ENCODE assay signal across 1 cellular context in the genomic region with DNA sequence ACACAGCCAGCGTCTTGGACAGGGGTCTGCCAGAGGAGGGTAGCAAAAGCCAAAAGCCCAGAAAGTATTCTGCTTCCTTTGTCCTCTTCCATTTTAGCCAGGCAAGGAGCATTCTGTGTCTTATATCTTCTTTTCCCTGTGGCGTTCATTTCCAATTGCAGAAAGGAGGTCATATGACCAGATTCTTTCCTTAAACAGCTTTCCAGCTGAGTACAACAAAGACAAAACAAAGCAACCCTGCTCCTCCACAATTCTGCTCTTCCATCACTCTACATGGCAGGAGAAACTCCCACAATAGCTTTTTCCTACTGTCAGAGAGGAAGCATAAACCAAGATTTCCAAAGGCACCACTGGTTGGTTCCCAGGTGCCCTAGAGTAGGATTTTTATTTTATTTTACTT.
TF ChIP-seq lines count a peak whose summit lies in the region.

No MANE protein-coding gene starts in this region.

TF ChIP-seq in A549, 52 proteins besides CTCF, POLR2A, EP300 and RAD21 (continued from another document):
- TF ChIP-seq, protein P1, sequence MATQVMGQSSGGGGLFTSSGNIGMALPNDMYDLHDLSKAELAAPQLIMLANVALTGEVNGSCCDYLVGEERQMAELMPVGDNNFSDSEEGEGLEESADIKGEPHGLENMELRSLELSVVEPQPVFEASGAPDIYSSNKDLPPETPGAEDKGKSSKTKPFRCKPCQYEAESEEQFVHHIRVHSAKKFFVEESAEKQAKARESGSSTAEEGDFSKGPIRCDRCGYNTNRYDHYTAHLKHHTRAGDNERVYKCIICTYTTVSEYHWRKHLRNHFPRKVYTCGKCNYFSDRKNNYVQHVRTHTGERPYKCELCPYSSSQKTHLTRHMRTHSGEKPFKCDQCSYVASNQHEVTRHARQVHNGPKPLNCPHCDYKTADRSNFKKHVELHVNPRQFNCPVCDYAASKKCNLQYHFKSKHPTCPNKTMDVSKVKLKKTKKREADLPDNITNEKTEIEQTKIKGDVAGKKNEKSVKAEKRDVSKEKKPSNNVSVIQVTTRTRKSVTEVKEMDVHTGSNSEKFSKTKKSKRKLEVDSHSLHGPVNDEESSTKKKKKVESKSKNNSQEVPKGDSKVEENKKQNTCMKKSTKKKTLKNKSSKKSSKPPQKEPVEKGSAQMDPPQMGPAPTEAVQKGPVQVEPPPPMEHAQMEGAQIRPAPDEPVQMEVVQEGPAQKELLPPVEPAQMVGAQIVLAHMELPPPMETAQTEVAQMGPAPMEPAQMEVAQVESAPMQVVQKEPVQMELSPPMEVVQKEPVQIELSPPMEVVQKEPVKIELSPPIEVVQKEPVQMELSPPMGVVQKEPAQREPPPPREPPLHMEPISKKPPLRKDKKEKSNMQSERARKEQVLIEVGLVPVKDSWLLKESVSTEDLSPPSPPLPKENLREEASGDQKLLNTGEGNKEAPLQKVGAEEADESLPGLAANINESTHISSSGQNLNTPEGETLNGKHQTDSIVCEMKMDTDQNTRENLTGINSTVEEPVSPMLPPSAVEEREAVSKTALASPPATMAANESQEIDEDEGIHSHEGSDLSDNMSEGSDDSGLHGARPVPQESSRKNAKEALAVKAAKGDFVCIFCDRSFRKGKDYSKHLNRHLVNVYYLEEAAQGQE (IDR thresholded peaks at IDR 0.05), result no peak
- TF ChIP-seq RNF2 (IDR thresholded peaks at IDR 0.05; ENCODE audit: borderline replicate concordance, low read depth) (no peak), HOXB5 (CRISPR knock-in tag; IDR thresholded peaks at IDR 0.05) (no peak), POLR2AphosphoS2 (conservative IDR thresholded peaks at IDR 0.05; ENCODE audit: low read length) (no peak), MAFK (IDR thresholded peaks at IDR 0.05; ENCODE audit: partially characterized antibody) (no peak), KDM5A (IDR thresholded peaks at IDR 0.05) (no peak), HOXB13 (CRISPR knock-in tag; IDR thresholded peaks at IDR 0.05; ENCODE audit: low read depth) (no peak), RCOR1 (IDR thresholded peaks at IDR 0.05; ENCODE audit: low read depth, low read length) (no peak), HDAC2 (IDR thresholded peaks at IDR 0.05) (no peak), ZC3H11A (IDR thresholded peaks at IDR 0.05) (no peak), ESRRA (IDR thresholded peaks at IDR 0.05; ENCODE audit: borderline replicate concordance, low read length) (no peak)
- TF ChIP-seq, protein P2, sequence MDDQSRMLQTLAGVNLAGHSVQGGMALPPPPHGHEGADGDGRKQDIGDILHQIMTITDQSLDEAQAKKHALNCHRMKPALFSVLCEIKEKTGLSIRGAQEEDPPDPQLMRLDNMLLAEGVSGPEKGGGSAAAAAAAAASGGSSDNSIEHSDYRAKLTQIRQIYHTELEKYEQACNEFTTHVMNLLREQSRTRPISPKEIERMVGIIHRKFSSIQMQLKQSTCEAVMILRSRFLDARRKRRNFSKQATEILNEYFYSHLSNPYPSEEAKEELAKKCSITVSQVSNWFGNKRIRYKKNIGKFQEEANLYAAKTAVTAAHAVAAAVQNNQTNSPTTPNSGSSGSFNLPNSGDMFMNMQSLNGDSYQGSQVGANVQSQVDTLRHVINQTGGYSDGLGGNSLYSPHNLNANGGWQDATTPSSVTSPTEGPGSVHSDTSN (IDR thresholded peaks at IDR 0.05), result no peak
TF ChIP-seq in A549: peak in this region for 0.
